ENCODE assay signal across 21 cellular contexts in genomic region chr22:33248927-33249326, GRCh38.
DNase-seq lines count a peak whose midpoint lies in the region; ATAC-seq, FAIRE-seq and TF ChIP-seq lines count a peak whose summit lies in the region.
"Had no signal": no experiment of that assay in that cellular context is flagged by ENCODE, and none has a peak within 500 bp of the region (broad histone marks: within the 10 kb centered on the region; RNA-seq: fewer than 3 reads in every experiment).

No MANE protein-coding gene starts in this region.

- H2AFZ ChIP-seq in OCI-LY3 (ENCODE audit: low read depth, low read length), result no peak overlapping the region
- H2AFZ ChIP-seq in PC-9, result no peak overlapping the region
- H2AFZ ChIP-seq: GM23248 had no signal

- peaks cover 46% of the 10 kb centered on the region for H3K4me1 ChIP-seq in OCI-LY3 (ENCODE audit: low read length)
- H3K4me1 ChIP-seq in PC-9 (replicated peaks; ENCODE audit: insufficient read depth), result no peaks in the 10 kb centered on the region
- H3K4me1 ChIP-seq: BLaER1 had no signal

- no peak overlapping the region for H3K27ac Mint-ChIP-seq in CD4-positive, alpha-beta T cell
- H3K27ac Mint-ChIP-seq: B cell; CD4-positive, CD25-positive, alpha-beta regulatory T cell; CD8-positive, alpha-beta memory T cell had no signal

- intact Hi-C loops in left colon (cut with DNase I, micrococcal nuclease), result no loop called here
- intact Hi-C loops in PC-9 (cut with micrococcal nuclease; ENCODE audit: unreplicated experiment), result no loop called here
- intact Hi-C loops in CD4-positive, alpha-beta T cell (cut with DNase I, micrococcal nuclease), result no loop called here

- no peaks in the 10 kb centered on the region for H3F3A ChIP-seq in PC-9 (ENCODE audit: insufficient read depth, low read depth)

- peak; percentile 58 for FAIRE-seq in GM19239 (lab: Jason Lieb, UNC)
- FAIRE-seq: D721Med, GM12892, H1 had no signal

- no peaks in the 10 kb centered on the region for H3K79me2 ChIP-seq in OCI-LY3 (ENCODE audit: low read length)
- no peaks in the 10 kb centered on the region for H3K79me2 ChIP-seq in PC-9 (ENCODE audit: low read depth)

- H3K9ac ChIP-seq in OCI-LY3 (ENCODE audit: low read length), result peak overlapping the region; percentile 55; the same call in 1 of the 2 replicates
- H3K9ac ChIP-seq: BLaER1, GM23248 had no signal

- peak; percentile 61 for ATAC-seq in left colon
- no peak for ATAC-seq in CD4-positive, alpha-beta T cell (ENCODE audit: poor library complexity)

- H3K9me3 Mint-ChIP-seq in CD4-positive, alpha-beta T cell, result peaks cover 3% of the 10 kb centered on the region

- H3K27ac ChIP-seq in OCI-LY3 (ENCODE audit: low read length), result peak overlapping the region; percentile 89
- H3K27ac ChIP-seq in PC-9, result no peak overlapping the region
- no peak overlapping the region for H3K27ac ChIP-seq in CD4-positive, alpha-beta T cell (ENCODE audit: low read depth, low read length)
- H3K27ac ChIP-seq: BLaER1, C4-2B, GM23248 had no signal

- no peak overlapping the region for H3K4me3 Mint-ChIP-seq in CD4-positive, alpha-beta T cell
- H3K4me3 Mint-ChIP-seq: B cell; CD4-positive, CD25-positive, alpha-beta regulatory T cell; CD8-positive, alpha-beta memory T cell had no signal

- no peaks in the 10 kb centered on the region for H4K20me1 ChIP-seq in OCI-LY3 (ENCODE audit: insufficient read depth, low read length)
- no peaks in the 10 kb centered on the region for H4K20me1 ChIP-seq in PC-9 (ENCODE audit: insufficient read depth)
- H4K20me1 ChIP-seq: BLaER1 had no signal

- no peak overlapping the region for H3K4me3 ChIP-seq in OCI-LY3 (ENCODE audit: low read length)
- no peak overlapping the region for H3K4me3 ChIP-seq in PC-9
- H3K4me3 ChIP-seq: BLaER1, GM23248 had no signal

- POLR2A ChIA-PET in PC-9 (lab: Charles Lee; ENCODE audit: unreplicated experiment), result no interaction called here
- POLR2A ChIA-PET in CD4-positive, alpha-beta T cell (lab: Charles Lee), result no interaction called here

- H3K4me2 ChIP-seq in OCI-LY3 (ENCODE audit: low read length) (no peak overlapping the region; the same call in 1 of the 2 replicates), PC-9 (no peak overlapping the region)
- H3K4me2 ChIP-seq: BLaER1 had no signal

- H3K27me3 ChIP-seq in OCI-LY3 (ENCODE audit: low read depth, low read length) (no peaks in the 10 kb centered on the region), PC-9 (ENCODE audit: insufficient read depth, low read depth) (peaks cover 25% of the 10 kb centered on the region; the same call in 1 of the 2 replicates)
- H3K27me3 ChIP-seq in CD4-positive, alpha-beta T cell (ENCODE audit: control insufficient read depth, insufficient read depth, low read length), result no peaks in the 10 kb centered on the region
- H3K27me3 ChIP-seq: BLaER1 had no signal

- H3K9me2 ChIP-seq in PC-9 (ENCODE audit: insufficient read depth), result no peaks in the 10 kb centered on the region; the same call in 1 of the 2 replicates

- no peaks in the 10 kb centered on the region for H3K4me1 Mint-ChIP-seq in CD4-positive, alpha-beta T cell (ENCODE audit: low read depth)
- H3K4me1 Mint-ChIP-seq: CD4-positive, CD25-positive, alpha-beta regulatory T cell; CD8-positive, alpha-beta memory T cell had no signal

- no peaks in the 10 kb centered on the region for H3K36me3 Mint-ChIP-seq in CD4-positive, alpha-beta T cell (ENCODE audit: low read depth)
- H3K36me3 Mint-ChIP-seq: CD4-positive, CD25-positive, alpha-beta regulatory T cell; CD8-positive, alpha-beta memory T cell had no signal

- CTCF ChIA-PET in PC-9 (lab: Charles Lee), result no interaction called here
- CTCF ChIA-PET in CD4-positive, alpha-beta T cell (lab: Charles Lee), result no interaction called here

- peaks cover 4% of the 10 kb centered on the region for H3K27me3 Mint-ChIP-seq in CD4-positive, alpha-beta T cell
- H3K27me3 Mint-ChIP-seq: B cell; CD4-positive, CD25-positive, alpha-beta regulatory T cell had no signal

- no TSS peak for BruUV-seq in PC-9 (replicated peaks; lab: Mats Ljungman, UMichigan)

- H3K9me3 ChIP-seq in OCI-LY3 (ENCODE audit: insufficient read depth, low read length) (peaks cover 26% of the 10 kb centered on the region), PC-9 (ENCODE audit: insufficient read depth, low read depth) (no peaks in the 10 kb centered on the region)
- no peaks in the 10 kb centered on the region for H3K9me3 ChIP-seq in CD4-positive, alpha-beta T cell (ENCODE audit: control insufficient read depth, low read length)

- DNase-seq in GM19239 (ENCODE audit: insufficient read length, low spot score) (no peak), left colon (no peak), PC-9 (no peak), SKM-1 treated with dmso at 0.1 percent for 144 hours (lab: John Stamatoyannopoulos, UW; ENCODE audit: unreplicated experiment) (no peak)
- DNase-seq in CD4-positive, alpha-beta T cell, result no peak
- DNase-seq: CD4-positive, CD25-positive, alpha-beta regulatory T cell; CD8-positive, alpha-beta memory T cell; DMS 273 treated with DMSO at 0.1 percent for 48 hours; DMS79; EL; GDM1; GM23248; H7; HCEC 1CT had no signal

- no peak for TF ChIP-seq CTCF in OCI-LY3 (IDR thresholded peaks at IDR 0.05; ENCODE audit: low read depth, low read length)
- TF ChIP-seq CTCF in PC-9 (conservative IDR thresholded peaks at IDR 0.05), result no peak
- TF ChIP-seq CTCF in CD4-positive, alpha-beta T cell (IDR thresholded peaks at IDR 0.05), result no peak

- peaks cover 41% of the 10 kb centered on the region for H3K36me3 ChIP-seq in OCI-LY3 (replicated peaks; ENCODE audit: low read depth, low read length)
- H3K36me3 ChIP-seq in PC-9 (ENCODE audit: low read depth), result no peaks in the 10 kb centered on the region
- H3K36me3 ChIP-seq: BLaER1 had no signal
